Comparison of ENCODE assay signal across 14 cellular contexts in the genomic region with DNA sequence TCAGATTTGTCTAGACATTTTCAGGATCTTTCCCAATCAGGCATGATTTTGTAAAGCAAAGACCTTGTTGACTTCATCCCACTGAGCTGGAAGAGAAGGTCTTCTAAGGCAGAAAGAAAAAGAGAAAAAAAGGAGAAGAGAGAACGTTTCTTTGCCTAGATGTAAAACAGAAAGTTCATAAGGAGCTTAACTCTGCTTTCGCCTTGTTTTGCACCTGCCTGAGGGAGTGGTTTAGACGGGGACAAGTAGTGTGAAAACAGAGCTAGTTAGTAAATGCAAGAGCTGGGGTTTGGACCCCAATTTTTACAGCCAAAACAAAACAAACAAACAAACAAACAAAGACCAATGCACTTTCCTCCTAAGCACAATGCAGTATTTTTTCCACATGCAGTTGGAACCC.
DNase-seq lines count a peak whose midpoint lies in the region; ATAC-seq, FAIRE-seq and TF ChIP-seq lines count a peak whose summit lies in the region.
"Had no signal": no experiment of that assay in that cellular context is flagged by ENCODE, and none has a peak within 500 bp of the region (broad histone marks: within the 10 kb centered on the region; RNA-seq: fewer than 3 reads in every experiment).

No MANE protein-coding gene starts in this region.

- H3K9me3 Mint-ChIP-seq in naive B cell: peaks cover 0 to 1% (median 0%) of the 10 kb centered on the region in 7 donors
- peaks cover 0 to 2% (median 0%) of the 10 kb centered on the region in 7 donors for H3K9me3 Mint-ChIP-seq in CD14-positive monocyte

- H3K4me1 Mint-ChIP-seq in naive B cell (peaks cover 40 to 81% (median 58%) of the 10 kb centered on the region in 3 donors), CD14-positive monocyte (peaks cover 13% of the 10 kb centered on the region)

- H3K27ac ChIP-seq in liver (ENCODE audit: low read depth in 1 of 2, low read length in 2 of 2) (peak overlapping the region; percentile 66 to 76), HepG2 (ENCODE audit: extremely low read length, insufficient read depth, low read length) (no peak overlapping the region), PC-9 (peak overlapping the region; percentile 69)

- DNase-seq in HepG2 (ENCODE audit: low spot score) (no peak), PC-9 (no peak), naive B cell (no peak), CD14-positive monocyte (ENCODE audit: low spot score) (no peak), DMS79 treated with DMSO at 0.1 percent for 48 hours (lab: John Stamatoyannopoulos, UW) (no peak), amniotic stem cell (lab: John Stamatoyannopoulos, UW) (no peak)
- no peak for DNase-seq in stimulated activated CD4-positive, alpha-beta T cell treated with anti-CD3 and anti-CD28 coated beads, Interleukin-12 subunit alpha, Interleukin-12 subunit beta, amount 100 ng/mL, for 4 hours
- DNase-seq: activated CD4-positive, alpha-beta T cell treated with anti-CD3 and anti-CD28 coated beads, Interleukin-2, amount 50 U/mL, for 4 hours; islet precursor cell; Karpas-422; NCI-H446 treated with DMSO at 0.1 percent for 48 hours had no signal

- H3K4me3 ChIP-seq in liver (ENCODE audit: low read depth in 1 of 3, low read length in 3 of 3) (no peak overlapping the region), HepG2 (replicated peaks in 1 of 3; ENCODE audit: insufficient read depth in 1 of 3, low read depth in 2 of 3, low read length in 3 of 3) (no peak overlapping the region), PC-9 (no peak overlapping the region)
- H3K4me3 ChIP-seq: adrenal gland had no signal

- H2AFZ ChIP-seq in HepG2 (ENCODE audit: low read length) (no peak overlapping the region), PC-9 (no peak overlapping the region)

- H3K36me3 ChIP-seq in liver (ENCODE audit: control insufficient read depth in 4 of 4, insufficient read depth in 3 of 4, low read depth in 1 of 4, low read length in 3 of 4): no peaks in the 10 kb centered on the region
- no peaks in the 10 kb centered on the region for H3K36me3 ChIP-seq in HepG2 (replicated peaks in 1 of 2; ENCODE audit: control insufficient read depth in 1 of 2, insufficient read depth in 2 of 2, low read length in 2 of 2)
- H3K36me3 ChIP-seq in PC-9 (ENCODE audit: low read depth): peaks cover 67% of the 10 kb centered on the region
- H3K36me3 ChIP-seq: adrenal gland had no signal

- intact Hi-C loops in HepG2 (cut with micrococcal nuclease; ENCODE audit: unreplicated experiment) (loop anchor here (5.0 kb wide), 2 partner anchors 57 to 58 kb away; no protein-coding TSS in a partner anchor), PC-9 (cut with micrococcal nuclease; ENCODE audit: unreplicated experiment) (no loop called here), CD14-positive monocyte (cut with micrococcal nuclease) (no loop called here)

- H3K4me3 Mint-ChIP-seq in naive B cell: peak overlapping the region in 7 of 8 donors; percentile 32 to 85 (median 70)
- H3K4me3 Mint-ChIP-seq in CD14-positive monocyte: no peak overlapping the region

- H3K27me3 Mint-ChIP-seq in naive B cell (no peaks in the 10 kb centered on the region), CD14-positive monocyte (ENCODE audit: low read depth in 3 of 3) (peaks cover 1 to 3% (median 3%) of the 10 kb centered on the region in 3 donors)

- no peak for TF ChIP-seq RAD21 in liver (IDR thresholded peaks at IDR 0.05)
- no peak for TF ChIP-seq RAD21 in HepG2 (CRISPR knock-in tag; IDR thresholded peaks at IDR 0.05)

- no peaks in the 10 kb centered on the region for H3K9me3 ChIP-seq in liver (ENCODE audit: control insufficient read depth in 4 of 4, low read length in 3 of 4)
- H3K9me3 ChIP-seq in HepG2 (ENCODE audit: low read length): no peaks in the 10 kb centered on the region
- no peaks in the 10 kb centered on the region for H3K9me3 ChIP-seq in PC-9 (ENCODE audit: insufficient read depth, low read depth)
- H3K9me3 ChIP-seq: adrenal gland had no signal

- H3K27me3 ChIP-seq in liver (ENCODE audit: control insufficient read depth in 4 of 4, insufficient read depth in 4 of 4, low read length in 3 of 4) (no peaks in the 10 kb centered on the region), HepG2 (ENCODE audit: control insufficient read depth in 1 of 2, insufficient read depth in 2 of 2, low read length in 2 of 2) (no peaks in the 10 kb centered on the region), PC-9 (ENCODE audit: insufficient read depth, low read depth) (no peaks in the 10 kb centered on the region)
- H3K27me3 ChIP-seq: adrenal gland had no signal

- CTCF ChIA-PET in HepG2 (lab: Yijun Ruan, JAX; ENCODE audit: low intra/inter-chr PET ratio, low total read pairs) (no interaction called here), PC-9 (lab: Charles Lee) (interaction anchor here (0.6 to 1.1 kb wide), 3 partner anchors 14 to 32 kb away, joined by 3 to 5 read pairs (median 4); no protein-coding TSS in a partner anchor)

- POLR2A ChIA-PET in HepG2 (lab: Yijun Ruan, JAX): interaction anchor here (1.4 kb wide), 1 partner anchor 46 kb away, joined by 4 read pairs; no protein-coding TSS in a partner anchor
- POLR2A ChIA-PET in PC-9 (lab: Charles Lee; ENCODE audit: unreplicated experiment): no interaction called here

- TF ChIP-seq EP300 in HepG2 (IDR thresholded peaks at IDR 0.05; ENCODE audit: low read depth in 2 of 2, low read length in 2 of 2) (no peak), HepG2 (CRISPR knock-in tag; IDR thresholded peaks at IDR 0.05; ENCODE audit: borderline replicate concordance) (no peak)

- in situ Hi-C loops in HepG2 (cut with HindIII; ENCODE audit: extremely low pct_ligation_motif_present, low pct_unique_long_range_greater_than_20kb): no loop called here

- H3K36me3 Mint-ChIP-seq in naive B cell (peaks cover 0 to 4% of the 10 kb centered on the region in 2 donors), CD14-positive monocyte (peaks cover 0 to 5% of the 10 kb centered on the region in 2 donors)

- H3K79me2 ChIP-seq in HepG2 (ENCODE audit: insufficient read depth, low read length): no peaks in the 10 kb centered on the region
- H3K79me2 ChIP-seq in PC-9 (ENCODE audit: low read depth): peaks cover 11% of the 10 kb centered on the region; the same call in 1 of the 2 replicates

- no peaks in the 10 kb centered on the region for H3K9me2 ChIP-seq in PC-9 (ENCODE audit: insufficient read depth)

- H3K9ac ChIP-seq in liver (ENCODE audit: low read depth in 1 of 2, low read length in 2 of 2) (no peak overlapping the region), HepG2 (ENCODE audit: insufficient read depth, low read depth, low read length) (no peak overlapping the region)

- H4K20me1 ChIP-seq in HepG2 (ENCODE audit: insufficient read depth, low read length) (no peaks in the 10 kb centered on the region), PC-9 (ENCODE audit: insufficient read depth) (no peaks in the 10 kb centered on the region)

- WGBS in liver: 47% methylated on average over 3 of the region's 3 CpGs
- 67% methylated on average over 3 of the region's 3 CpGs for WGBS in HepG2 (ENCODE audit: low lambda C conversion rate)

- H3K4me2 ChIP-seq in HepG2 (ENCODE audit: low read depth, low read length): no peak overlapping the region
- H3K4me2 ChIP-seq in PC-9: no peak overlapping the region

- no peak for TF ChIP-seq CTCF in liver (IDR thresholded peaks at IDR 0.05; ENCODE audit: low read depth, low read length, missing input control)
- TF ChIP-seq CTCF in HepG2 (CRISPR knock-in tag; IDR thresholded peaks at IDR 0.05): no peak
- TF ChIP-seq CTCF in PC-9 (conservative IDR thresholded peaks at IDR 0.05): no peak
- TF ChIP-seq CTCF in CD14-positive monocyte (IDR thresholded peaks at IDR 0.05): no peak

- TF ChIP-seq POLR2A in HepG2 (IDR thresholded peaks at IDR 0.05; ENCODE audit: insufficient read depth in 1 of 2, low read depth in 2 of 2, low read length in 2 of 2): no peak

- H3K4me1 ChIP-seq in liver (ENCODE audit: control insufficient read depth in 4 of 4, insufficient read depth in 4 of 4, low read length in 3 of 4) (peaks cover 18 to 47% (median 37%) of the 10 kb centered on the region in 4 donors), HepG2 (ENCODE audit: insufficient read depth, low read length) (peaks cover 69% of the 10 kb centered on the region), PC-9 (replicated peaks; ENCODE audit: insufficient read depth) (peaks cover 60% of the 10 kb centered on the region)

- no TSS peak for BruUV-seq in HepG2 (replicated peaks; lab: Mats Ljungman, UMichigan)
- no TSS peak for BruUV-seq in PC-9 (replicated peaks; lab: Mats Ljungman, UMichigan)

- peak overlapping the region; percentile 27 to 93 (median 75) for H3K27ac Mint-ChIP-seq in naive B cell
- H3K27ac Mint-ChIP-seq in CD14-positive monocyte: peak overlapping the region in 1 of 7 donors; percentile 58

- no peak for FAIRE-seq in HepG2 (lab: Jason Lieb, UNC)

- peaks cover 50% of the 10 kb centered on the region for H3F3A ChIP-seq in PC-9 (ENCODE audit: insufficient read depth, low read depth)

- no peak for ATAC-seq in HepG2
- ATAC-seq in naive B cell (ENCODE audit: low read depth in 2 of 2): peak; percentile 77 to 87
- ATAC-seq: SK-N-SH treated with all-trans-retinoic acid at 6 μM for 48 hours had no signal

TF ChIP-seq in liver, 16 proteins besides CTCF, POLR2A, EP300 and RAD21 (continues in another document):
- TF ChIP-seq, protein P1, sequence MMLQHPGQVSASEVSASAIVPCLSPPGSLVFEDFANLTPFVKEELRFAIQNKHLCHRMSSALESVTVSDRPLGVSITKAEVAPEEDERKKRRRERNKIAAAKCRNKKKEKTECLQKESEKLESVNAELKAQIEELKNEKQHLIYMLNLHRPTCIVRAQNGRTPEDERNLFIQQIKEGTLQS (IDR thresholded peaks at IDR 0.05): no peak
- TF ChIP-seq SP1 (IDR thresholded peaks at IDR 0.05): no peak

TF ChIP-seq in HepG2, 621 proteins besides CTCF, POLR2A, EP300 and RAD21 (continues in another document):
- TF ChIP-seq FIP1L1 (IDR thresholded peaks at IDR 0.05; ENCODE audit: borderline replicate concordance, insufficient read depth, low read depth, low read length) (no peak), NR2F1 (CRISPR knock-in tag; IDR thresholded peaks at IDR 0.05) (no peak)
- TF ChIP-seq, protein P2, sequence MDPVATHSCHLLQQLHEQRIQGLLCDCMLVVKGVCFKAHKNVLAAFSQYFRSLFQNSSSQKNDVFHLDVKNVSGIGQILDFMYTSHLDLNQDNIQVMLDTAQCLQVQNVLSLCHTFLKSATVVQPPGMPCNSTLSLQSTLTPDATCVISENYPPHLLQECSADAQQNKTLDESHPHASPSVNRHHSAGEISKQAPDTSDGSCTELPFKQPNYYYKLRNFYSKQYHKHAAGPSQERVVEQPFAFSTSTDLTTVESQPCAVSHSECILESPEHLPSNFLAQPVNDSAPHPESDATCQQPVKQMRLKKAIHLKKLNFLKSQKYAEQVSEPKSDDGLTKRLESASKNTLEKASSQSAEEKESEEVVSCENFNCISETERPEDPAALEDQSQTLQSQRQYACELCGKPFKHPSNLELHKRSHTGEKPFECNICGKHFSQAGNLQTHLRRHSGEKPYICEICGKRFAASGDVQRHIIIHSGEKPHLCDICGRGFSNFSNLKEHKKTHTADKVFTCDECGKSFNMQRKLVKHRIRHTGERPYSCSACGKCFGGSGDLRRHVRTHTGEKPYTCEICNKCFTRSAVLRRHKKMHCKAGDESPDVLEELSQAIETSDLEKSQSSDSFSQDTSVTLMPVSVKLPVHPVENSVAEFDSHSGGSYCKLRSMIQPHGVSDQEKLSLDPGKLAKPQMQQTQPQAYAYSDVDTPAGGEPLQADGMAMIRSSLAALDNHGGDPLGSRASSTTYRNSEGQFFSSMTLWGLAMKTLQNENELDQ (CRISPR knock-in tag; IDR thresholded peaks at IDR 0.05; ENCODE audit: borderline replicate concordance): no peak

Comparison
In these comparisons a context has a peak if more than half of its experiments do, and no peak if none do; other contexts are left out.
1. H3K4me3 Mint-ChIP-seq: peak in naive B cell (7 of 8); none in CD14-positive monocyte (0 of 2).